ENCODE assay signal across 19 cellular contexts in genomic region chr12:64240781-64241180, GRCh38. TPM values are rescaled to one million over a fixed set of nuclear protein-coding genes. Genes with fewer than 3 reads are reported as not detected.
DNase-seq lines count a peak whose midpoint lies in the region; ATAC-seq and TF ChIP-seq lines count a peak whose summit lies in the region.
"Had no signal": no experiment of that assay in that cellular context is flagged by ENCODE, and none has a peak within 500 bp of the region (broad histone marks: within the 10 kb centered on the region; RNA-seq: fewer than 3 reads in every experiment).

No MANE protein-coding gene starts in this region.

- no peaks in the 10 kb centered on the region for H3F3A ChIP-seq in GM23338 (replicated peaks; ENCODE audit: low read depth)

- no peaks in the 10 kb centered on the region for H4K20me1 ChIP-seq in GM23338 (replicated peaks; ENCODE audit: insufficient read depth)
- H4K20me1 ChIP-seq: BLaER1 treated with 17β-estradiol and CSF1 and Interleukin-3, amounts not matched to agents 10 nM and 100 nM had no signal

- no peak overlapping the region for H3K4me3 Mint-ChIP-seq in GM23338
- H3K4me3 Mint-ChIP-seq: B cell; CD8-positive, alpha-beta T cell had no signal

- no peaks in the 10 kb centered on the region for H3K9me3 Mint-ChIP-seq in GM23338
- H3K9me3 Mint-ChIP-seq: CD8-positive, alpha-beta T cell had no signal

- ATAC-seq in GM23338, result no peak
- no peak for ATAC-seq in GM18861 (IDR thresholded peaks at IDR 0.05; ENCODE audit: unreplicated experiment)
- ATAC-seq in HG03442 (IDR thresholded peaks at IDR 0.05; ENCODE audit: unreplicated experiment), result no peak
- ATAC-seq: CD8-positive, alpha-beta T cell; GM12878; K562 had no signal

- H3K4me3 ChIP-seq in AG09309 (ENCODE audit: control insufficient read depth, low read depth, low read length) (no peak overlapping the region), GM23338 (no peak overlapping the region)
- H3K4me3 ChIP-seq: BLaER1 treated with 17β-estradiol and CSF1 and Interleukin-3, amounts not matched to agents 10 nM and 100 nM; GM12878; HAP-1; K562 had no signal

- H3K27me3 ChIP-seq in GM23338 (ENCODE audit: insufficient read depth), result no peaks in the 10 kb centered on the region
- H3K27me3 ChIP-seq: BLaER1 treated with 17β-estradiol and CSF1 and Interleukin-3, amounts not matched to agents 10 nM and 100 nM had no signal

- peak; percentile 3 for DNase-seq in AG09309 (ENCODE audit: low read depth)
- DNase-seq in EH (ENCODE audit: low read depth), result peak; percentile 20
- DNase-seq in GM23338 (ENCODE audit: low spot score), result no peak
- DNase-seq in fibroblast of gingiva (ENCODE audit: low read depth), result peak; percentile 16
- DNase-seq in activated T-cell treated with anti-CD3 and anti-CD28 coated beads for 4 hours, result no peak
- no peak for DNase-seq in GM13977 (ENCODE audit: low spot score)
- DNase-seq: Calu3; CD8-positive, alpha-beta T cell; DND-41; GDM1; IMR-90 had no signal

- peaks cover 6% of the 10 kb centered on the region; the same call in 2 of the 3 replicates for H3K4me1 Mint-ChIP-seq in GM23338
- H3K4me1 Mint-ChIP-seq: B cell had no signal

- in situ Hi-C loops in GM13977 (cut with MboI; ENCODE audit: low pct_unique_long_range_greater_than_20kb, low sequenced_read_pairs, unreplicated experiment), result no loop called here

- H3K27ac Mint-ChIP-seq in GM23338, result no peak overlapping the region
- H3K27ac Mint-ChIP-seq: B cell; CD8-positive, alpha-beta T cell had no signal

- no peak for TF ChIP-seq CTCF in AG09309 (IDR thresholded peaks at IDR 0.05; ENCODE audit: control insufficient read depth, insufficient read depth, low read depth, low read length, missing control alignments)
- TF ChIP-seq CTCF in GM23338 (conservative IDR thresholded peaks at IDR 0.05; ENCODE audit: low read depth in 2 of 2), result no peak
- no peak for TF ChIP-seq CTCF in GM13977 (IDR thresholded peaks at IDR 0.05; ENCODE audit: extremely low read depth, insufficient read depth, missing control alignments)

- no peaks in the 10 kb centered on the region for H3K36me3 Mint-ChIP-seq in GM23338 (ENCODE audit: low read depth)
- H3K36me3 Mint-ChIP-seq: CD8-positive, alpha-beta T cell had no signal

- H3K9me2 ChIP-seq in GM23338 (ENCODE audit: insufficient read depth), result no peaks in the 10 kb centered on the region

- H3K36me3 ChIP-seq in GM23338 (ENCODE audit: insufficient read depth), result no peaks in the 10 kb centered on the region
- H3K36me3 ChIP-seq: BLaER1 treated with 17β-estradiol and CSF1 and Interleukin-3, amounts not matched to agents 10 nM and 100 nM; HAP-1 had no signal

- H3K79me2 ChIP-seq in GM23338 (replicated peaks; ENCODE audit: insufficient read depth), result no peaks in the 10 kb centered on the region

- H3K27me3 Mint-ChIP-seq in GM23338 (ENCODE audit: insufficient read depth, low read depth, poor library complexity), result peaks cover 4% of the 10 kb centered on the region

- peak overlapping the region; percentile 44 for H2AFZ ChIP-seq in GM23338

- H3K4me1 ChIP-seq in GM23338 (ENCODE audit: insufficient read depth), result no peaks in the 10 kb centered on the region
- H3K4me1 ChIP-seq: HAP-1 had no signal

- H3K27ac ChIP-seq in GM23338 (ENCODE audit: low read depth), result no peak overlapping the region
- H3K27ac ChIP-seq: BLaER1 treated with 17β-estradiol and CSF1 and Interleukin-3, amounts not matched to agents 10 nM and 100 nM; HL-60 had no signal

- no peak overlapping the region for H3K4me2 ChIP-seq in GM23338
- H3K4me2 ChIP-seq: BLaER1 treated with 17β-estradiol and CSF1 and Interleukin-3, amounts not matched to agents 10 nM and 100 nM had no signal

TF ChIP-seq in GM23338, 12 proteins besides CTCF, POLR2A, EP300 and RAD21:
- TF ChIP-seq NANOG (IDR thresholded peaks at IDR 0.05; ENCODE audit: borderline replicate concordance) (no peak), JUNB (IDR thresholded peaks at IDR 0.05; ENCODE audit: unreplicated experiment) (no peak), ZNF331 (CRISPR knock-in tag; IDR thresholded peaks at IDR 0.05; ENCODE audit: low read depth) (no peak), EZH2phosphoT487 (IDR thresholded peaks at IDR 0.05; ENCODE audit: unreplicated experiment) (no peak), POLR2AphosphoS5 (IDR thresholded peaks at IDR 0.05; ENCODE audit: low read depth) (no peak)

RNA-seq across cellular contexts. Expression of gene KICS2, which starts 18.7 kb away (rescaled TPM):
- total RNA-seq in GM23338 (2014; rRNA removed; shearing (Covaris generic)), result 10.5 TPM in 2 replicates
- 7.6 and 8.1 TPM in 2 replicates for polyA plus RNA-seq in GM23338 (2016; fragmentation: Nextera tagmentation; extraction: Ambion mirVana)

Comparison
In these comparisons a context has a peak if more than half of its experiments do, and no peak if none do; other contexts are left out.
1. DNase-seq: peak in AG09309 (single experiment), EH (single experiment) and fibroblast of gingiva (single experiment); none in GM23338 (single experiment), activated T-cell treated with anti-CD3 and anti-CD28 coated beads for 4 hours (single experiment) and GM13977 (single experiment).